8 cellular contexts compared by ENCODE assay signal in the genomic region with DNA sequence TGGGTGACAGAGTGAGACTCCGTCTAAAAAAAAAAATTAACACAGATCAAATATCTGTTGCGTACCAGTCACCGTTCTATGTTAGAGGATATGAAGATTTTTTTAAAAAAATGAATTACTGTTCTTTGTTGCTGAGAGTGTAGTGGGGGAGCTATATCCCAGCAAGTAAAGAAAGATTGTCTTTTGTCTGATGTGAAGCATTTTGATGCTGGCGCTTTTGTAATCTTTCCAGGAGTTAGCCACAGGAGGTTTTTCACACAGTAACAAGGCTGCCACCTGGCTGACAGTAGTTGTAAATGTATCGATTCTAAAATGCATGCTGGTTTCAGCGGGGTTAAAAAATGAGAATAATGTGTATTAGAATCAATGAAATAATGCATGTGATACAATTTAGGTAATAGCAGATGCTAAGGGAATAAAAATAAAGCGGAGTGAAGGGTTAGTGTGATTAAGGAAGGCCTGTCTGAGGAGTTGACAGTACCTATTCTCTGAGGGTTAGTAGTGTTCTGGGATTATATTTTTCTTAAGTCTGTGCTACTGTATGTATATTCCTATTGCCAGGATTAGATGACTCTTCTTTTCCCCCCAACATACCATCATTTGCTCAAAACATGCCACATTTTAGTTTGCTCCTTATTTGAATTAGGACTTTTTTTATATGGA. TPM values are rescaled to one million over a fixed set of nuclear protein-coding genes. Genes with fewer than 3 reads are reported as not detected.
DNase-seq lines count a peak whose midpoint lies in the region; ATAC-seq and FAIRE-seq lines count a peak whose summit lies in the region.

No MANE protein-coding gene starts in this region.

- H3K4me3 ChIP-seq in HUES6 (ENCODE audit: low read depth, low read length) = peak overlapping the region; percentile 15; the same call in 1 of the 2 replicates
- no peak overlapping the region for H3K4me3 ChIP-seq in small intestine (ENCODE audit: low read depth in 1 of 2, low read length in 2 of 2)

- peaks cover 17% of the 10 kb centered on the region; the same call in 1 of the 2 replicates for H3K36me3 ChIP-seq in HUES6 (ENCODE audit: control insufficient read depth, insufficient read depth, low read length)
- H3K36me3 ChIP-seq in small intestine (ENCODE audit: control insufficient read depth in 2 of 2, insufficient read depth in 2 of 2, low read length in 2 of 2) = no peaks in the 10 kb centered on the region

- no peak for ATAC-seq in activated naive CD8-positive, alpha-beta T cell treated with anti-CD3 and anti-CD28 coated beads, Interleukin-2, amount 50 U/mL, for 24 hours
- ATAC-seq in HG02981 (IDR thresholded peaks at IDR 0.05; ENCODE audit: unreplicated experiment) (no peak), HG03565 (IDR thresholded peaks at IDR 0.05; ENCODE audit: unreplicated experiment) (no peak)

- H3K36me3 Mint-ChIP-seq in activated naive CD8-positive, alpha-beta T cell treated with anti-CD3 and anti-CD28 coated beads, Interleukin-2, amount 50 U/mL, for 24 hours (ENCODE audit: low read depth) = peaks cover 37% of the 10 kb centered on the region

- DNase-seq in DMS53 treated with DMSO at 0.1 percent for 48 hours (lab: John Stamatoyannopoulos, UW; ENCODE audit: unreplicated experiment) (peak; percentile 12), RCC 7860 (ENCODE audit: low spot score) (peak; percentile 42), hepatic stellate cell (ENCODE audit: low spot score) (peak; percentile 77), small intestine (peak; percentile 70)
- DNase-seq in activated naive CD8-positive, alpha-beta T cell treated with anti-CD3 and anti-CD28 coated beads, Interleukin-2, amount 50 U/mL, for 24 hours = peak; percentile 32

- H3K9ac ChIP-seq in HUES6 (ENCODE audit: low read length) = no peak overlapping the region

- H3K27me3 ChIP-seq in HUES6 (ENCODE audit: control insufficient read depth, insufficient read depth, low read length) (no peaks in the 10 kb centered on the region), small intestine (ENCODE audit: control insufficient read depth in 2 of 2, insufficient read depth in 2 of 2, low read length in 2 of 2) (no peaks in the 10 kb centered on the region)

- H3K27ac ChIP-seq in HUES6 (ENCODE audit: low read depth, low read length) = no peak overlapping the region
- no peak overlapping the region for H3K27ac ChIP-seq in small intestine (ENCODE audit: low read depth in 1 of 2, low read length in 1 of 2)

- H3K4me1 ChIP-seq in HUES6 (ENCODE audit: control insufficient read depth, insufficient read depth, low read length) (peaks cover 6% of the 10 kb centered on the region; the same call in 1 of the 2 replicates), small intestine (ENCODE audit: control insufficient read depth in 2 of 2, insufficient read depth in 1 of 2, low read depth in 1 of 2, low read length in 1 of 2) (no peaks in the 10 kb centered on the region)

- H3K27ac Mint-ChIP-seq in activated naive CD8-positive, alpha-beta T cell treated with anti-CD3 and anti-CD28 coated beads, Interleukin-2, amount 50 U/mL, for 24 hours = peak overlapping the region; percentile 98

- peaks cover 38% of the 10 kb centered on the region for H3K4me1 Mint-ChIP-seq in activated naive CD8-positive, alpha-beta T cell treated with anti-CD3 and anti-CD28 coated beads, Interleukin-2, amount 50 U/mL, for 24 hours

- H3K27me3 Mint-ChIP-seq in activated naive CD8-positive, alpha-beta T cell treated with anti-CD3 and anti-CD28 coated beads, Interleukin-2, amount 50 U/mL, for 24 hours = peaks cover 1% of the 10 kb centered on the region

- FAIRE-seq in RCC 7860 (lab: Jason Lieb, UNC) = peak; percentile 69
- FAIRE-seq in small intestine (lab: Jason Lieb, UNC) = no peak

- H3K9me3 ChIP-seq in HUES6 (ENCODE audit: control insufficient read depth, insufficient read depth, low read depth, low read length) (peaks cover 4% of the 10 kb centered on the region; the same call in 1 of the 2 replicates), small intestine (ENCODE audit: control insufficient read depth, low read depth) (no peaks in the 10 kb centered on the region)

- no peaks in the 10 kb centered on the region for H3K9me3 Mint-ChIP-seq in activated naive CD8-positive, alpha-beta T cell treated with anti-CD3 and anti-CD28 coated beads, Interleukin-2, amount 50 U/mL, for 24 hours

- 14 to 22% (median 20%) methylated on average over 7 of the region's 7 CpGs for WGBS in small intestine, 3 donors

- H3K4me3 Mint-ChIP-seq in activated naive CD8-positive, alpha-beta T cell treated with anti-CD3 and anti-CD28 coated beads, Interleukin-2, amount 50 U/mL, for 24 hours = peak overlapping the region; percentile 93

RNA-seq across cellular contexts. Expression of a gene that starts 3.4 kb away (rescaled TPM):
- 10 to 100 TPM in 1 of 3 donors, 1 to 10 TPM in 2; 3.1 to 55.3 (median 4.9) TPM for polyA plus RNA-seq in small intestine

Comparison
In these comparisons a context has a peak if more than half of its experiments do, and no peak if none do; other contexts are left out.
1. DNase-seq: peak in every context shown above with its lines; median percentile 77 in hepatic stellate cell; 70 in small intestine; 42 in RCC 7860; 32 in activated naive CD8-positive, alpha-beta T cell treated with anti-CD3 and anti-CD28 coated beads, Interleukin-2, amount 50 U/mL, for 24 hours; 12 in DMS53 treated with DMSO at 0.1 percent for 48 hours.